Comparison of ENCODE assay signal across 6 cellular contexts in genomic region chr9:21334603-21334968, GRCh38. TPM values are rescaled to one million over a fixed set of nuclear protein-coding genes. Genes with fewer than 3 reads are reported as not detected.
DNase-seq lines count a peak whose midpoint lies in the region; ATAC-seq, FAIRE-seq and TF ChIP-seq lines count a peak whose summit lies in the region.

No MANE protein-coding gene starts in this region.

- H3K36me3 Mint-ChIP-seq in GM23338 (ENCODE audit: low read depth) (peaks cover 12% of the 10 kb centered on the region; the same call in 2 of the 3 replicates), activated B cell treated with CpG ODN at 0.5 μM for 24 hours (ENCODE audit: low read depth) (peaks cover 26% of the 10 kb centered on the region)

- no peak for TF ChIP-seq EP300 in A549 (IDR thresholded peaks at IDR 0.05)

- H3K27me3 ChIP-seq in GM23338 (ENCODE audit: insufficient read depth), result no peaks in the 10 kb centered on the region
- H3K27me3 ChIP-seq in liver (ENCODE audit: control insufficient read depth in 4 of 4, insufficient read depth in 4 of 4, low read length in 3 of 4), result no peaks in the 10 kb centered on the region

- H3K4me3 ChIP-seq in A549 (peak overlapping the region; percentile 70), GM23338 (peak overlapping the region; percentile 79), liver (ENCODE audit: low read depth in 1 of 3, low read length in 3 of 3) (peak overlapping the region; percentile 86 to 98 (median 93))

- peak overlapping the region; percentile 84 to 94 for H3K9ac ChIP-seq in liver (ENCODE audit: low read depth in 1 of 2, low read length in 2 of 2)

- H3K4me3 Mint-ChIP-seq in GM23338, result peak overlapping the region; percentile 87
- H3K4me3 Mint-ChIP-seq in activated B cell treated with CpG ODN at 0.5 μM for 24 hours, result peak overlapping the region; percentile 91

- no peaks in the 10 kb centered on the region for H3K9me3 Mint-ChIP-seq in GM23338
- H3K9me3 Mint-ChIP-seq in activated B cell treated with CpG ODN at 0.5 μM for 24 hours, result no peaks in the 10 kb centered on the region

- H3K36me3 ChIP-seq in GM23338 (ENCODE audit: insufficient read depth) (no peaks in the 10 kb centered on the region), liver (ENCODE audit: control insufficient read depth in 4 of 4, insufficient read depth in 3 of 4, low read depth in 1 of 4, low read length in 3 of 4) (no peaks in the 10 kb centered on the region)

- H3K9me3 ChIP-seq in A549 (no peaks in the 10 kb centered on the region), liver (ENCODE audit: control insufficient read depth in 4 of 4, low read length in 3 of 4) (no peaks in the 10 kb centered on the region)

- H3K27ac Mint-ChIP-seq in GM23338 (peak overlapping the region; percentile 91), activated B cell treated with CpG ODN at 0.5 μM for 24 hours (peak overlapping the region; percentile 87)

- no peaks in the 10 kb centered on the region for H3K9me2 ChIP-seq in GM23338 (ENCODE audit: insufficient read depth)

- H3K4me1 ChIP-seq in A549 (peaks cover 36% of the 10 kb centered on the region), GM23338 (ENCODE audit: insufficient read depth) (peaks cover 14% of the 10 kb centered on the region), liver (ENCODE audit: control insufficient read depth in 4 of 4, insufficient read depth in 4 of 4, low read length in 3 of 4) (peaks cover 1 to 34% (median 22%) of the 10 kb centered on the region in 4 donors)

- POLR2A ChIA-PET in A549 (lab: Yijun Ruan, JAX) (interaction anchor here (0.6 to 1.1 kb wide), 3 partner anchors 9 to 257 kb away, joined by 3 read pairs; no protein-coding TSS in a partner anchor), activated B cell treated with CpG ODN at 0.5 μM for 24 hours (lab: Charles Lee) (interaction anchor here (1.9 to 2.0 kb wide), 2 partner anchors 47 to 110 kb away, joined by 8 to 9 read pairs; no protein-coding TSS in a partner anchor)

- TF ChIP-seq CTCF in A549 (IDR thresholded peaks at IDR 0.05), result no peak
- TF ChIP-seq CTCF in GM23338 (conservative IDR thresholded peaks at IDR 0.05; ENCODE audit: low read depth in 2 of 2), result no peak
- TF ChIP-seq CTCF in activated B cell treated with CpG ODN at 0.5 μM for 24 hours (IDR thresholded peaks at IDR 0.05), result no peak
- no peak for TF ChIP-seq CTCF in liver (IDR thresholded peaks at IDR 0.05; ENCODE audit: low read depth, low read length, missing input control)

- H3K27ac ChIP-seq in A549, result peak overlapping the region; percentile 95 to 99
- peak overlapping the region; percentile 78 for H3K27ac ChIP-seq in GM23338 (ENCODE audit: low read depth)
- H3K27ac ChIP-seq in liver (ENCODE audit: low read depth in 1 of 2, low read length in 2 of 2), result peak overlapping the region; percentile 91 to 97

- peaks cover 15% of the 10 kb centered on the region for H4K20me1 ChIP-seq in GM23338 (replicated peaks; ENCODE audit: insufficient read depth)

- CTCF ChIA-PET in A549 (lab: Yijun Ruan, JAX), result interaction anchor here (1.0 to 8.3 kb wide), 7 partner anchors 8 to 478 kb away, joined by 3 to 65 read pairs (median 5); no protein-coding TSS in a partner anchor
- CTCF ChIA-PET in activated B cell treated with CpG ODN at 0.5 μM for 24 hours (lab: Charles Lee), result interaction anchor here (0.7 to 7.1 kb wide), 5 partner anchors 8 to 121 kb away, joined by 3 to 50 read pairs (median 4); no protein-coding TSS in a partner anchor

- peak overlapping the region; percentile 98 for H2AFZ ChIP-seq in GM23338

- ATAC-seq in A549 (peak; percentile 27 to 42; a peak in 3 of 6 replicates), GM23338 (peak; percentile 18), activated B cell treated with CpG ODN at 0.5 μM for 24 hours (ENCODE audit: low read depth) (no peak)

- peak overlapping the region; percentile 66 for H3K4me2 ChIP-seq in A549
- peak overlapping the region; percentile 93 for H3K4me2 ChIP-seq in GM23338

- TF ChIP-seq POLR2A in A549 (IDR thresholded peaks at IDR 0.05; ENCODE audit: low read length), result no peak

- H3K79me2 ChIP-seq in GM23338 (replicated peaks; ENCODE audit: insufficient read depth), result peaks cover 53% of the 10 kb centered on the region

- H3K27me3 Mint-ChIP-seq in GM23338 (ENCODE audit: insufficient read depth, low read depth, poor library complexity) (peaks cover 4% of the 10 kb centered on the region), activated B cell treated with CpG ODN at 0.5 μM for 24 hours (peaks cover 4% of the 10 kb centered on the region)

- no peaks in the 10 kb centered on the region for H3F3A ChIP-seq in GM23338 (replicated peaks; ENCODE audit: low read depth)

- peak in 1 of 2 experiments; percentile 10 for DNase-seq in A549 (ENCODE audit: low read depth in 1 of 2, low spot score in 1 of 2)
- DNase-seq in GM23338 (ENCODE audit: low spot score), result peak; percentile 16
- DNase-seq in activated B cell treated with CpG ODN at 0.5 μM for 24 hours, result no peak
- DNase-seq in HK-2 (ENCODE audit: unreplicated experiment), result no peak
- no peak for DNase-seq in UCSD-AML1 (lab: John Stamatoyannopoulos, UW; ENCODE audit: unreplicated experiment)

- peak; percentile 86 for FAIRE-seq in A549 (lab: Jason Lieb, UNC)

- intact Hi-C loops in activated B cell treated with CpG ODN at 0.5 μM for 24 hours (cut with micrococcal nuclease), result loop anchor here (2.0 to 10.0 kb wide), 3 partner anchors 62 to 906 kb away; partner anchors contain the start of gene FOCAD

- no peak for TF ChIP-seq RAD21 in A549 (conservative IDR thresholded peaks at IDR 0.05 in 1 of 2, IDR thresholded peaks at IDR 0.05 in 1 of 2)
- no peak for TF ChIP-seq RAD21 in liver (IDR thresholded peaks at IDR 0.05)

- H3K4me1 Mint-ChIP-seq in GM23338 (peaks cover 29% of the 10 kb centered on the region), activated B cell treated with CpG ODN at 0.5 μM for 24 hours (peaks cover 51% of the 10 kb centered on the region)

- under 1% methylated on average over 10 of the region's 10 CpGs for WGBS in A549 (ENCODE audit: missing lambda C conversion rate)
- 1% methylated on average over 10 of the region's 10 CpGs for WGBS in liver

TF ChIP-seq in A549, 52 proteins besides CTCF, POLR2A, EP300 and RAD21 (continues in another document):
- no peak for TF ChIP-seq POLR2AphosphoS2 (conservative IDR thresholded peaks at IDR 0.05; ENCODE audit: low read length)

TF ChIP-seq in GM23338, 12 proteins besides CTCF, POLR2A, EP300 and RAD21 (continues in another document):
- TF ChIP-seq NANOG (IDR thresholded peaks at IDR 0.05; ENCODE audit: borderline replicate concordance), result no peak

RNA-seq across cellular contexts. Expression of gene KLHL9, which starts 0.6 kb away (rescaled TPM):
- polyA plus RNA-seq in A549 (2011; rRNA removed), result 25.3 and 27.4 TPM in 2 replicates
- 4.5 and 5.3 TPM in 2 replicates for polyA plus RNA-seq in A549 (2012; cell fraction: cytosol; rRNA removed)
- 3.7 and 4.3 TPM in 2 replicates for polyA plus RNA-seq in A549 (2012; cell fraction: nucleus; rRNA removed)
- 17.8 to 19.5 TPM (median 18.6 TPM) in 3 replicates for polyA plus RNA-seq in A549 (2017; fragmentation: RNase III; extraction: RNeasy Plus Mini Kit Qiagen cat#74134 plus additional on column Dnase treatment)
- 19.2 and 21.6 TPM in 2 replicates for polyA minus RNA-seq in A549 (2011; rRNA and poly(A)+ RNA removed)
- total RNA-seq in GM23338 (2014; rRNA removed; shearing (Covaris generic)), result 22.1 and 24.0 TPM in 2 replicates
- 9.1 and 9.6 TPM in 2 replicates for polyA plus RNA-seq in GM23338 (2016; fragmentation: Nextera tagmentation; extraction: Ambion mirVana)
- 13.1 and 13.8 TPM in 2 replicates for total RNA-seq in activated B cell treated with CpG ODN at 0.5 μM for 24 hours
- total RNA-seq in liver, result 10 to 100 TPM; 14.0 to 14.5 TPM
- polyA plus RNA-seq in liver, result 1 to 10 TPM; 5.6 to 5.7 TPM

RNA-seq across cellular contexts. Expression of gene IFNA6, which starts 16.1 kb away (rescaled TPM):
- polyA plus RNA-seq in A549 (2011; rRNA removed) (not detected in 2 replicates), A549 (2017; fragmentation: RNase III; extraction: RNeasy Plus Mini Kit Qiagen cat#74134 plus additional on column Dnase treatment) (not detected in 3 replicates), GM23338 (2016; fragmentation: Nextera tagmentation; extraction: Ambion mirVana) (not detected in 2 replicates), liver (not detected)
- not detected in 2 replicates for polyA plus RNA-seq in A549 (2012; cell fraction: cytosol; rRNA removed)
- polyA plus RNA-seq in A549 (2012; cell fraction: nucleus; rRNA removed), result not detected in 2 replicates
- not detected in 2 replicates for polyA minus RNA-seq in A549 (2011; rRNA and poly(A)+ RNA removed)
- not detected in 2 replicates for total RNA-seq in GM23338 (2014; rRNA removed; shearing (Covaris generic))
- total RNA-seq in activated B cell treated with CpG ODN at 0.5 μM for 24 hours (not detected in 2 replicates), liver (not detected)

RNA-seq across cellular contexts. Expression of gene IFNA5, which starts 29.5 kb away (rescaled TPM):
- not detected in 2 replicates for polyA plus RNA-seq in A549 (2011; rRNA removed)
- not detected in 2 replicates for polyA plus RNA-seq in A549 (2012; cell fraction: cytosol; rRNA removed)
- not detected in 2 replicates for polyA plus RNA-seq in A549 (2012; cell fraction: nucleus; rRNA removed)
- not detected in 3 replicates for polyA plus RNA-seq in A549 (2017; fragmentation: RNase III; extraction: RNeasy Plus Mini Kit Qiagen cat#74134 plus additional on column Dnase treatment)
- polyA minus RNA-seq in A549 (2011; rRNA and poly(A)+ RNA removed), result not detected in 2 replicates
- not detected in 2 replicates for total RNA-seq in GM23338 (2014; rRNA removed; shearing (Covaris generic))
- polyA plus RNA-seq in GM23338 (2016; fragmentation: Nextera tagmentation; extraction: Ambion mirVana), result not detected in 2 replicates
- total RNA-seq in activated B cell treated with CpG ODN at 0.5 μM for 24 hours, result not detected in 2 replicates
- total RNA-seq in liver, result under 1 TPM in 1 of 2 donors, not detected in 1; 0.25 TPM
- polyA plus RNA-seq in liver, result not detected

RNA-seq across cellular contexts. Expression of gene IFNA13, which starts 33.3 kb away (rescaled TPM):
- polyA plus RNA-seq in A549 (2011; rRNA removed), result not detected in 2 replicates
- not detected in 2 replicates for polyA plus RNA-seq in A549 (2012; cell fraction: cytosol; rRNA removed)
- polyA plus RNA-seq in A549 (2012; cell fraction: nucleus; rRNA removed), result not detected in 2 replicates
- not detected in 3 replicates for polyA plus RNA-seq in A549 (2017; fragmentation: RNase III; extraction: RNeasy Plus Mini Kit Qiagen cat#74134 plus additional on column Dnase treatment)
- polyA minus RNA-seq in A549 (2011; rRNA and poly(A)+ RNA removed), result not detected in 2 replicates
- not detected in 2 replicates for total RNA-seq in GM23338 (2014; rRNA removed; shearing (Covaris generic))
- not detected in 2 replicates for polyA plus RNA-seq in GM23338 (2016; fragmentation: Nextera tagmentation; extraction: Ambion mirVana)
- total RNA-seq in activated B cell treated with CpG ODN at 0.5 μM for 24 hours, result not detected in 2 replicates
- not detected for total RNA-seq in liver
- not detected for polyA plus RNA-seq in liver

RNA-seq across cellular contexts. Expression of gene IFNA2, which starts 50.6 kb away (rescaled TPM):
- not detected in 2 replicates for polyA plus RNA-seq in A549 (2011; rRNA removed)
- polyA plus RNA-seq in A549 (2012; cell fraction: cytosol; rRNA removed), result not detected in 2 replicates
- not detected in 2 replicates for polyA plus RNA-seq in A549 (2012; cell fraction: nucleus; rRNA removed)
- not detected in 3 replicates for polyA plus RNA-seq in A549 (2017; fragmentation: RNase III; extraction: RNeasy Plus Mini Kit Qiagen cat#74134 plus additional on column Dnase treatment)
- not detected in 2 replicates for polyA minus RNA-seq in A549 (2011; rRNA and poly(A)+ RNA removed)
- not detected in 2 replicates for total RNA-seq in GM23338 (2014; rRNA removed; shearing (Covaris generic))
- not detected in 2 replicates for polyA plus RNA-seq in GM23338 (2016; fragmentation: Nextera tagmentation; extraction: Ambion mirVana)
- total RNA-seq in activated B cell treated with CpG ODN at 0.5 μM for 24 hours, result not detected in 2 replicates
- total RNA-seq in liver, result not detected
- not detected for polyA plus RNA-seq in liver
